24 cellular contexts compared by ENCODE assay signal in the genomic region with DNA sequence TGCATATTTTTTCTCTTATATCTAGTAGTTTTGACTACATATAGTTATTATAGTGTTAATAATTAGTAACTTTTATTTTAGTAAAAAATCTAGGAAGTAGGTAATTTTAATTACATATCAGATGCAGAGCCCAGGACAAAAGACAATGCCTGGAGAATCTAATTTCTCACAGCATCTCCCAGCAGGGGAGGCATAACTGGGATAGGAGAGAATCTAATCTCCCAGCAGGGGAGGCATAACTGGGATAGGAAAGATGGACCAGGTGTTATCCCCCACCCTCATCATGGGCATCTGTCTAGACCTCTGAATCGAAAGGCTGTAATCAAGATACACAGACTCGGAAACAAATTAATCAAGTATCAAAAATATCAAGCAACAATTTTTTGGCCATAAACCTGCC. TPM values are rescaled to one million over a fixed set of nuclear protein-coding genes. Genes with fewer than 3 reads are reported as not detected.
DNase-seq lines count a peak whose midpoint lies in the region; ATAC-seq and FAIRE-seq lines count a peak whose summit lies in the region.
"Had no signal": no experiment of that assay in that cellular context is flagged by ENCODE, and none has a peak within 500 bp of the region (broad histone marks: within the 10 kb centered on the region; RNA-seq: fewer than 3 reads in every experiment).

No MANE protein-coding gene starts in this region.

- no peak overlapping the region for H2BK120ac ChIP-seq in mesendoderm (ENCODE audit: low read depth, low read length)

- H3K27me3 ChIP-seq in mesendoderm (ENCODE audit: insufficient read depth, low read length, poor library complexity): no peaks in the 10 kb centered on the region

- no CpG with 5 or more reads among the region's 2 CpGs for WGBS in mesendoderm (ENCODE audit: extremely low coverage, insufficient coverage, low lambda C conversion rate)

- DNase-seq in NCI-H1417 (lab: John Stamatoyannopoulos, UW): peak in 2 of 3 experiments; percentile 44 to 75
- no peak for DNase-seq in NCI-H1417 treated with DMSO at 0.1 percent for 48 hours (lab: John Stamatoyannopoulos, UW)
- DNase-seq in GM19239 (ENCODE audit: insufficient read length, low spot score): no peak
- peak; percentile 75 for DNase-seq in NCI-H69 (lab: John Stamatoyannopoulos, UW)
- peak; percentile 60 for DNase-seq in mesendoderm
- DNase-seq in NCI-H128 (lab: John Stamatoyannopoulos, UW; ENCODE audit: unreplicated experiment): no peak
- no peak for DNase-seq in NCI-H1694 (lab: John Stamatoyannopoulos, UW)
- DNase-seq: DMS 273 treated with DMSO at 0.1 percent for 48 hours; DMS79 treated with DMSO at 0.1 percent for 48 hours; NCI-H1105; NCI-H1930; NCI-H226; NCI-H510A treated with DMSO at 0.1 percent for 48 hours; NK-92 treated with Interleukin-12 subunit alpha and Interleukin-12 subunit beta, amount 100 ng/mL, for 24 hours; SIG-M5; SK-N-SH had no signal

- no peak overlapping the region for H3K4me2 ChIP-seq in mesendoderm (ENCODE audit: low read length)

- H3K23ac ChIP-seq in mesendoderm (ENCODE audit: low read length): no peak overlapping the region

- peak; percentile 37 for FAIRE-seq in GM19239 (lab: Jason Lieb, UNC)
- FAIRE-seq: GM12891, H1 had no signal

- H3K56ac ChIP-seq in mesendoderm (ENCODE audit: low read length): no peak overlapping the region

- H3K4me3 ChIP-seq in mesendoderm (ENCODE audit: low read length): no peak overlapping the region

- H3K9ac ChIP-seq in mesendoderm (ENCODE audit: low read length): no peak overlapping the region
- H3K9ac ChIP-seq: SK-N-SH had no signal

- H2BK5ac ChIP-seq in mesendoderm (ENCODE audit: low read length): no peak overlapping the region

- H3K4me1 ChIP-seq in mesendoderm (ENCODE audit: control insufficient read depth, low read depth, low read length): no peaks in the 10 kb centered on the region

- no peaks in the 10 kb centered on the region for H3K79me1 ChIP-seq in mesendoderm (ENCODE audit: low read length)

- no peak overlapping the region for H2AK5ac ChIP-seq in mesendoderm (ENCODE audit: low read length)

- H3K27ac ChIP-seq in mesendoderm (ENCODE audit: low read depth, low read length): no peak overlapping the region
- H3K27ac ChIP-seq: 22Rv1 had no signal

- no peak overlapping the region for H3K18ac ChIP-seq in mesendoderm (ENCODE audit: low read length)

- H3K4ac ChIP-seq in mesendoderm (ENCODE audit: low read depth, low read length): no peak overlapping the region

- H3K36me3 ChIP-seq in mesendoderm (ENCODE audit: control insufficient read depth, insufficient read depth, low read length): no peaks in the 10 kb centered on the region

- ATAC-seq in GM18870 (IDR thresholded peaks at IDR 0.05; ENCODE audit: unreplicated experiment): no peak
- ATAC-seq: HCT116, Panc1 had no signal

- no peak overlapping the region for H4K8ac ChIP-seq in mesendoderm (ENCODE audit: low read depth, low read length)

- no peak overlapping the region for H2BK15ac ChIP-seq in mesendoderm (replicated peaks; ENCODE audit: low read depth)

- H4K5ac ChIP-seq in mesendoderm (ENCODE audit: low read length): no peak overlapping the region

- no peaks in the 10 kb centered on the region for H3K79me2 ChIP-seq in mesendoderm (ENCODE audit: control insufficient read depth, insufficient read depth, low read length)

RNA-seq across cellular contexts. Expression of a gene that starts 58.2 kb away (rescaled TPM):
- polyA plus RNA-seq in mesendoderm (2013, experiment 1 of 2): not detected
- not detected for polyA plus RNA-seq in mesendoderm (2013, experiment 2 of 2)
- polyA plus RNA-seq: CD14-positive monocyte, H1, IgD-negative memory B cell had no signal

Comparison
In these comparisons a context has a peak if more than half of its experiments do, and no peak if none do; other contexts are left out.
1. DNase-seq: peak in NCI-H1417 (2 of 3), NCI-H69 (single experiment) and mesendoderm (single experiment); none in NCI-H1417 treated with DMSO at 0.1 percent for 48 hours (single experiment), GM19239 (single experiment), NCI-H128 (single experiment) and NCI-H1694 (single experiment).